ENCODE assay signal across 14 cellular contexts in genomic region chr2:105782123-105782522, GRCh38.
DNase-seq lines count a peak whose midpoint lies in the region; ATAC-seq and TF ChIP-seq lines count a peak whose summit lies in the region.
"Had no signal": no experiment of that assay in that cellular context is flagged by ENCODE, and none has a peak within 500 bp of the region (broad histone marks: within the 10 kb centered on the region; RNA-seq: fewer than 3 reads in every experiment).

No MANE protein-coding gene starts in this region.

- H3K4me3 ChIP-seq in Loucy (ENCODE audit: low read length, poor library complexity, severe bottlenecking) = no peak overlapping the region
- H3K4me3 ChIP-seq: cardiac muscle cell, MG63, SJCRH30, uterus had no signal

- H3K9me3 ChIP-seq in Loucy (ENCODE audit: insufficient read depth, low read depth, low read length) = no peaks in the 10 kb centered on the region
- H3K9me3 ChIP-seq: Caco-2, MG63, SJCRH30, uterus had no signal

- H3K9me2 ChIP-seq in Loucy (replicated peaks; ENCODE audit: low read depth, low read length) = no peaks in the 10 kb centered on the region

- H3K36me3 ChIP-seq in Loucy (ENCODE audit: insufficient read depth, low read length) = peaks cover 2% of the 10 kb centered on the region; the same call in 1 of the 2 replicates
- H3K36me3 ChIP-seq: cardiac muscle cell, MG63, uterus had no signal

- no peak for DNase-seq in activated naive CD4-positive, alpha-beta T cell (lab: John Stamatoyannopoulos, UW)
- DNase-seq: Caco-2, MG63, NCI-H524, SJCRH30, uterus had no signal

- no peak overlapping the region for H2AFZ ChIP-seq in Loucy (ENCODE audit: low read length)

- peaks cover 90% of the 10 kb centered on the region for H3K79me2 ChIP-seq in Loucy (ENCODE audit: insufficient read depth, low read length)

- peaks cover 96% of the 10 kb centered on the region for H3K4me1 Mint-ChIP-seq in activated naive CD4-positive, alpha-beta T cell treated with anti-CD3 and anti-CD28 coated beads, Interleukin-2, amount 50 U/mL, for 24 hours
- peaks cover 95% of the 10 kb centered on the region for H3K4me1 Mint-ChIP-seq in activated naive CD8-positive, alpha-beta T cell (ENCODE audit: low read depth)
- H3K4me1 Mint-ChIP-seq in stimulated activated memory B cell treated with anti-CD40 and anti-IgM and Interleukin-4, amounts not matched to agents 10 μg/mL and 1 μg/mL and 100 μg/mL, for 72 hours = peaks cover 78% of the 10 kb centered on the region

- peak overlapping the region; percentile 76 for H3K4me3 Mint-ChIP-seq in activated naive CD4-positive, alpha-beta T cell treated with anti-CD3 and anti-CD28 coated beads, Interleukin-2, amount 50 U/mL, for 24 hours
- peak overlapping the region; percentile 81 for H3K4me3 Mint-ChIP-seq in activated naive CD8-positive, alpha-beta T cell
- H3K4me3 Mint-ChIP-seq in stimulated activated memory B cell treated with anti-CD40 and anti-IgM and Interleukin-4, amounts not matched to agents 10 μg/mL and 1 μg/mL and 100 μg/mL, for 72 hours = no peak overlapping the region

- H3K9me3 Mint-ChIP-seq in activated naive CD4-positive, alpha-beta T cell treated with anti-CD3 and anti-CD28 coated beads, Interleukin-2, amount 50 U/mL, for 24 hours = no peaks in the 10 kb centered on the region
- H3K9me3 Mint-ChIP-seq in activated naive CD8-positive, alpha-beta T cell (ENCODE audit: low read depth) = no peaks in the 10 kb centered on the region
- H3K9me3 Mint-ChIP-seq in stimulated activated memory B cell treated with anti-CD40 and anti-IgM and Interleukin-4, amounts not matched to agents 10 μg/mL and 1 μg/mL and 100 μg/mL, for 72 hours = no peaks in the 10 kb centered on the region

- H3K27ac Mint-ChIP-seq in activated naive CD4-positive, alpha-beta T cell treated with anti-CD3 and anti-CD28 coated beads, Interleukin-2, amount 50 U/mL, for 24 hours = peak overlapping the region; percentile 97
- peak overlapping the region; percentile 97 for H3K27ac Mint-ChIP-seq in activated naive CD8-positive, alpha-beta T cell
- H3K27ac Mint-ChIP-seq in stimulated activated memory B cell treated with anti-CD40 and anti-IgM and Interleukin-4, amounts not matched to agents 10 μg/mL and 1 μg/mL and 100 μg/mL, for 72 hours = peak overlapping the region; percentile 61

- H3K27me3 Mint-ChIP-seq in activated naive CD4-positive, alpha-beta T cell treated with anti-CD3 and anti-CD28 coated beads, Interleukin-2, amount 50 U/mL, for 24 hours = no peaks in the 10 kb centered on the region
- H3K27me3 Mint-ChIP-seq in activated naive CD8-positive, alpha-beta T cell = no peaks in the 10 kb centered on the region
- H3K27me3 Mint-ChIP-seq in stimulated activated memory B cell treated with anti-CD40 and anti-IgM and Interleukin-4, amounts not matched to agents 10 μg/mL and 1 μg/mL and 100 μg/mL, for 72 hours = no peaks in the 10 kb centered on the region

- peaks cover 3% of the 10 kb centered on the region for H4K20me1 ChIP-seq in Loucy (ENCODE audit: insufficient read depth, low read length, poor library complexity, severe bottlenecking)

- H3K4me2 ChIP-seq in Loucy (ENCODE audit: low read depth, low read length, poor library complexity, severe bottlenecking) = no peak overlapping the region

- no peak for ATAC-seq in stimulated activated memory B cell treated with anti-CD40 and anti-IgM and Interleukin-4, amounts not matched to agents 10 μg/mL and 1 μg/mL and 100 μg/mL, for 72 hours
- ATAC-seq in HG03439 (IDR thresholded peaks at IDR 0.05; ENCODE audit: unreplicated experiment) (no peak), HG02610 (IDR thresholded peaks at IDR 0.05; ENCODE audit: unreplicated experiment) (no peak), GM19455 (IDR thresholded peaks at IDR 0.05; ENCODE audit: unreplicated experiment) (no peak)

- H3K9ac ChIP-seq in Loucy (ENCODE audit: low read depth, low read length, poor library complexity, severe bottlenecking) = no peak overlapping the region

- peak; percentile 64 for TF ChIP-seq CTCF in Loucy (conservative IDR thresholded peaks at IDR 0.05; ENCODE audit: low read length)

- peaks cover 4% of the 10 kb centered on the region for H3K36me3 Mint-ChIP-seq in activated naive CD4-positive, alpha-beta T cell treated with anti-CD3 and anti-CD28 coated beads, Interleukin-2, amount 50 U/mL, for 24 hours
- H3K36me3 Mint-ChIP-seq in activated naive CD8-positive, alpha-beta T cell = peaks cover 5% of the 10 kb centered on the region
- H3K36me3 Mint-ChIP-seq in stimulated activated memory B cell treated with anti-CD40 and anti-IgM and Interleukin-4, amounts not matched to agents 10 μg/mL and 1 μg/mL and 100 μg/mL, for 72 hours = peaks cover 24% of the 10 kb centered on the region

- no peaks in the 10 kb centered on the region for H3F3A ChIP-seq in Loucy (ENCODE audit: low read depth)

- no peaks in the 10 kb centered on the region for H3K27me3 ChIP-seq in Loucy (ENCODE audit: insufficient read depth, low read length, poor library complexity, severe bottlenecking)
- H3K27me3 ChIP-seq: cardiac muscle cell, MG63, SJCRH30, uterus had no signal

- H3K4me1 ChIP-seq in Loucy (ENCODE audit: insufficient read depth, low read length, poor library complexity, severe bottlenecking) = peaks cover 43% of the 10 kb centered on the region
- H3K4me1 ChIP-seq: Caco-2, SJCRH30, uterus had no signal
